Comparison of ENCODE assay signal across 1 cellular context in the genomic region with DNA sequence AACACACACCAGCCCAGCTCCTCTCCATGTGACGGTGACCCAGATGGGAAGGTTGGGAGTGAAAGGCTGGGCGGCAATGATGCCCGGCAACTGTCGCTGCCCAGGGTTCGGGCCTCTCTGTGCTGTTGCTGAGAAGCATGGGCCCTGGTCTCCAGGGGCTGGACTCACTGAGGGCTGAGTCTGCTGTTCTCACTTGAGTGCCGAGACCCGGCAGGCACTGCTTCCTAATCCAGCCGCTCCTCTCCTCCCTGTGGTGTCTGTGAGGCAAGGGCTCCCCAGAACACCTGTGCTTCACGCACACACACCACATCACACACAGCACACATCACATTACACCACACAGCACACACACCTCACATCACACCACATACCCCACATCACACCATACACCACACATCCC.
TF ChIP-seq lines count a peak whose summit lies in the region.

No MANE protein-coding gene starts in this region.

TF ChIP-seq in H1, 55 proteins besides CTCF, POLR2A, EP300 and RAD21:
- TF ChIP-seq CBX8 (IDR thresholded peaks at IDR 0.05; ENCODE audit: borderline replicate concordance, low read depth, low read length), result no peak
